ENCODE assay signal across 1 cellular context in genomic region chr16:89873822-89874689, GRCh38.
TF ChIP-seq lines count a peak whose summit lies in the region.

No MANE protein-coding gene starts in this region.

TF ChIP-seq in liver, 16 proteins besides CTCF, POLR2A, EP300 and RAD21 (continued from another document):
- TF ChIP-seq ATF3 (IDR thresholded peaks at IDR 0.05), result no peak
- no peak for TF ChIP-seq YY1 (IDR thresholded peaks at IDR 0.05)
- TF ChIP-seq JUND (IDR thresholded peaks at IDR 0.05), result no peak
- peak; percentile 33 to 44 for TF ChIP-seq RXRA (IDR thresholded peaks at IDR 0.05)
- peak; percentile 85 to 86 for TF ChIP-seq EGR1 (IDR thresholded peaks at IDR 0.05; ENCODE audit: low read depth in 2 of 2)
- no peak for TF ChIP-seq FOXA2 (IDR thresholded peaks at IDR 0.05)
- TF ChIP-seq, protein P1, sequence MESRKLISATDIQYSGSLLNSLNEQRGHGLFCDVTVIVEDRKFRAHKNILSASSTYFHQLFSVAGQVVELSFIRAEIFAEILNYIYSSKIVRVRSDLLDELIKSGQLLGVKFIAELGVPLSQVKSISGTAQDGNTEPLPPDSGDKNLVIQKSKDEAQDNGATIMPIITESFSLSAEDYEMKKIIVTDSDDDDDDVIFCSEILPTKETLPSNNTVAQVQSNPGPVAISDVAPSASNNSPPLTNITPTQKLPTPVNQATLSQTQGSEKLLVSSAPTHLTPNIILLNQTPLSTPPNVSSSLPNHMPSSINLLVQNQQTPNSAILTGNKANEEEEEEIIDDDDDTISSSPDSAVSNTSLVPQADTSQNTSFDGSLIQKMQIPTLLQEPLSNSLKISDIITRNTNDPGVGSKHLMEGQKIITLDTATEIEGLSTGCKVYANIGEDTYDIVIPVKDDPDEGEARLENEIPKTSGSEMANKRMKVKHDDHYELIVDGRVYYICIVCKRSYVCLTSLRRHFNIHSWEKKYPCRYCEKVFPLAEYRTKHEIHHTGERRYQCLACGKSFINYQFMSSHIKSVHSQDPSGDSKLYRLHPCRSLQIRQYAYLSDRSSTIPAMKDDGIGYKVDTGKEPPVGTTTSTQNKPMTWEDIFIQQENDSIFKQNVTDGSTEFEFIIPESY (IDR thresholded peaks at IDR 0.05), result no peak
- no peak for TF ChIP-seq NR2F2 (IDR thresholded peaks at IDR 0.05)
- TF ChIP-seq HNF4A (conservative IDR thresholded peaks at IDR 0.05), result no peak
- TF ChIP-seq MAX (IDR thresholded peaks at IDR 0.05), result no peak
- TF ChIP-seq GABPA (IDR thresholded peaks at IDR 0.05 in 1 of 2, conservative IDR thresholded peaks at IDR 0.05 in 1 of 2), result no peak
- no peak for TF ChIP-seq FOXA1 (IDR thresholded peaks at IDR 0.05)
- no peak for TF ChIP-seq HNF4G (IDR thresholded peaks at IDR 0.05)
- TF ChIP-seq SP1 (IDR thresholded peaks at IDR 0.05), result peak; percentile 70
